In the genomic region with DNA sequence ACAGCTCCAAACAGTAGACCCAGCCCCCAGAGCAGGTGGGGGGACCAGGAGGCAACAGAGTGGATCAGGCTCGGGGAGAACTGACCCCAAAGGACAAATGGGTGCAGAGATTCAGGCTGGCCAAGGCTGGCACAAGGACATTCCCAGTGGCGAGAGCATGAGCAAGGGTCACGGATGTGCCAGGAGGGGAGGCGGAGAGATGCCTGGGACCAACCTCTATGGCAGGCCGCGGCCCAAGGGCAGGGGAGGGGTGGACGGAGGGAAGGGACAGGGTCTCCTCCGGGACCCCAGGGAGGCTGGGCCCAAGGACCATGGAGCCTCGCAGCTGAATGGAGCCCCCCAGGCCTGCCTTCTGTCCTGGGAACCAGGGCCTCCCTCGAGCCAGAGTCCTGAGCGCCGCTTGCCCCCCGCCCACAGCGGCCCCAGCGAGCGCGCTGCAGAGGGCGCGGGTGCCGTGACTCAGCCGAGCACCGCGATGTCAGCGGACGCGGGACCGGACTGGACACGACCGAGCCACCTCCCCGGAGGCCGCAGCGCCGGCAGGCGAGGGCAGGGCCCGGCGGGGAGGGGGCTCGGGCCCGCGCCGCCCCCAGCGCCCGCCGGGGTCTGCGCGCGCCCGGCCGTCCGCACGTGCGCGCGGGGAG, we compare ENCODE assay signal across 8 cellular contexts. TPM values are rescaled to one million over a fixed set of nuclear protein-coding genes. Genes with fewer than 3 reads are reported as not detected.
DNase-seq lines count a peak whose midpoint lies in the region; ATAC-seq and TF ChIP-seq lines count a peak whose summit lies in the region.

No MANE protein-coding gene starts in this region.

- ATAC-seq in memory B cell (ENCODE audit: low read depth): no peak
- no peak for ATAC-seq in GM19035 (IDR thresholded peaks at IDR 0.05; ENCODE audit: unreplicated experiment)
- no peak for ATAC-seq in HG03280 (IDR thresholded peaks at IDR 0.05; ENCODE audit: unreplicated experiment)
- ATAC-seq in GM21723 (IDR thresholded peaks at IDR 0.05; ENCODE audit: unreplicated experiment): no peak

- no peak overlapping the region for H3K27ac ChIP-seq in brain microvascular endothelial cell
- H3K27ac ChIP-seq in vagina: peak overlapping the region; percentile 48

- POLR2A ChIA-PET in AG04449 (lab: Yijun Ruan, JAX): interaction anchor here (0.7 kb wide), 1 partner anchor 138 kb away, joined by 3 read pairs; no protein-coding TSS in a partner anchor

- DNase-seq in AG04449 (ENCODE audit: low read depth, low spot score): no peak
- peak; percentile 32 for DNase-seq in HT-29 (ENCODE audit: low spot score)
- DNase-seq in brain microvascular endothelial cell: no peak
- no peak for DNase-seq in memory B cell (ENCODE audit: low spot score in 2 of 2)
- DNase-seq in vagina (ENCODE audit: extremely low spot score in 2 of 2): no peak

- H3K27me3 ChIP-seq in brain microvascular endothelial cell (replicated peaks) (no peaks in the 10 kb centered on the region), vagina (no peaks in the 10 kb centered on the region)

- TF ChIP-seq CTCF in AG04449 (IDR thresholded peaks at IDR 0.05; ENCODE audit: insufficient read depth, low read length, missing control alignments): no peak
- no peak for TF ChIP-seq CTCF in brain microvascular endothelial cell (IDR thresholded peaks at IDR 0.05; ENCODE audit: low read depth, low read length, missing control alignments)
- TF ChIP-seq CTCF in vagina (IDR thresholded peaks at IDR 0.05): no peak

- no peaks in the 10 kb centered on the region for H3K36me3 Mint-ChIP-seq in memory B cell

- H3K4me3 ChIP-seq in AG04449 (ENCODE audit: low read depth, low read length) (peak overlapping the region; percentile 59), brain microvascular endothelial cell (ENCODE audit: low read depth, low read length) (peak overlapping the region; percentile 47), vagina (peak overlapping the region; percentile 51 to 67)

- no peaks in the 10 kb centered on the region for H3K36me3 ChIP-seq in brain microvascular endothelial cell (replicated peaks)
- no peaks in the 10 kb centered on the region for H3K36me3 ChIP-seq in vagina

- intact Hi-C loops in vagina (cut with DNase I): loop anchor here (2.0 to 5.0 kb wide), 2 partner anchors 85 to 237 kb away; a partner anchor contains a TSS

- H3K9me3 ChIP-seq in vagina: no peaks in the 10 kb centered on the region

- H3K4me1 ChIP-seq in vagina: peaks cover 40% of the 10 kb centered on the region

- no peaks in the 10 kb centered on the region for H3K9me3 Mint-ChIP-seq in memory B cell

- H3K27ac Mint-ChIP-seq in memory B cell: no peak overlapping the region

- peak overlapping the region; percentile 80 for H3K4me3 Mint-ChIP-seq in memory B cell

- H3K27me3 Mint-ChIP-seq in memory B cell: no peaks in the 10 kb centered on the region

- peaks cover 35% of the 10 kb centered on the region for H3K4me1 Mint-ChIP-seq in memory B cell

- in situ Hi-C loops in brain microvascular endothelial cell (cut with HindIII; ENCODE audit: low pct_ligation_motif_present, low sequenced_read_pairs): loop anchor here (25.0 kb wide), 2 partner anchors 90 to 215 kb away; a partner anchor contains a TSS

- CTCF ChIA-PET in AG04449 (lab: Yijun Ruan, JAX): interaction anchor here (0.8 to 14.2 kb wide), 9 partner anchors 8 to 84 kb away, joined by 3 to 310 read pairs (median 25); a partner anchor contains a TSS

- TF ChIP-seq POLR2A in vagina (IDR thresholded peaks at IDR 0.05): no peak

RNA-seq across cellular contexts. Expression of a gene that starts 0.5 kb away (rescaled TPM):
- total RNA-seq in HT-29 (2014; rRNA removed; shearing (Covaris generic)): 92.6 and 99.9 TPM in 2 replicates
- total RNA-seq in vagina: 44.0 TPM

RNA-seq across cellular contexts. Expression of a gene that starts 4.4 kb away (rescaled TPM):
- 0.36 and 0.42 TPM in 2 replicates for total RNA-seq in HT-29 (2014; rRNA removed; shearing (Covaris generic))
- total RNA-seq in vagina: not detected

RNA-seq across cellular contexts. Expression of a gene that starts 18.5 kb away (rescaled TPM):
- 59.9 and 84.3 TPM in 2 replicates for total RNA-seq in HT-29 (2014; rRNA removed; shearing (Covaris generic))
- total RNA-seq in vagina: 67.5 TPM

RNA-seq across cellular contexts. Expression of a gene that starts 26.4 kb away (rescaled TPM):
- total RNA-seq in HT-29 (2014; rRNA removed; shearing (Covaris generic)): 2.5 and 2.7 TPM in 2 replicates
- total RNA-seq in vagina: 4.9 TPM

RNA-seq across cellular contexts. Expression of a gene that starts 31.1 kb away (rescaled TPM):
- 17.0 and 24.1 TPM in 2 replicates for total RNA-seq in HT-29 (2014; rRNA removed; shearing (Covaris generic))
- total RNA-seq in vagina: 23.6 TPM
